In genomic region chr17:2042355-2042929, GRCh38 we compare ENCODE assay signal across 8 cellular contexts. TPM values are rescaled to one million over a fixed set of nuclear protein-coding genes. Genes with fewer than 3 reads are reported as not detected.
DNase-seq lines count a peak whose midpoint lies in the region; ATAC-seq and TF ChIP-seq lines count a peak whose summit lies in the region.

No MANE protein-coding gene starts in this region.

- H3K27me3 ChIP-seq in body of pancreas (no peaks in the 10 kb centered on the region), suprapubic skin (no peaks in the 10 kb centered on the region)

- no peak for TF ChIP-seq POLR2A in body of pancreas (IDR thresholded peaks at IDR 0.05)
- no peak for TF ChIP-seq POLR2A in suprapubic skin (IDR thresholded peaks at IDR 0.05)

- H3K36me3 ChIP-seq in body of pancreas (replicated peaks in 1 of 2; ENCODE audit: insufficient read depth in 1 of 2, low read depth in 2 of 2) (peaks cover 0 to 8% of the 10 kb centered on the region in 2 donors), suprapubic skin (peaks cover 20% of the 10 kb centered on the region)

- no peak for TF ChIP-seq EP300 in suprapubic skin (IDR thresholded peaks at IDR 0.05)

- H3K27ac ChIP-seq in body of pancreas (peak overlapping the region; percentile 74 to 90 (median 83)), suprapubic skin (peak overlapping the region; percentile 94)

- H3K9me3 ChIP-seq in body of pancreas (no peaks in the 10 kb centered on the region), suprapubic skin (no peaks in the 10 kb centered on the region)

- 19 to 20% methylated on average over 20 to 21 of the region's 21 CpGs for WGBS in body of pancreas, 2 donors
- WGBS in suprapubic skin: 13% methylated on average over 20 of the region's 21 CpGs

- DNase-seq in D341Med (ENCODE audit: low spot score) (peak; percentile 30), NCI-H1105 treated with DMSO at 0.1 percent for 48 hours (lab: John Stamatoyannopoulos, UW) (peak; percentile 17), body of pancreas (no peak), left colon (peak in 1 of 2 donors; percentile 36), suprapubic skin (ENCODE audit: low spot score in 2 of 2) (peak in 1 of 2 donors; percentile 59), activated gamma-delta T cell (lab: John Stamatoyannopoulos, UW) (no peak)

- ATAC-seq in body of pancreas: no peak
- peak; percentile 29 for ATAC-seq in left colon
- ATAC-seq in HG02973 (IDR thresholded peaks at IDR 0.05; ENCODE audit: unreplicated experiment): no peak
- ATAC-seq in GM19467 (IDR thresholded peaks at IDR 0.05; ENCODE audit: unreplicated experiment): no peak

- peaks cover 26% of the 10 kb centered on the region for H3K4me1 ChIP-seq in body of pancreas
- peaks cover 29% of the 10 kb centered on the region for H3K4me1 ChIP-seq in suprapubic skin

- intact Hi-C loops in body of pancreas (cut with DNase I): no loop called here
- intact Hi-C loops in left colon (cut with DNase I, micrococcal nuclease): no loop called here

- peak overlapping the region; percentile 50 to 90 for H3K4me3 ChIP-seq in body of pancreas
- peak overlapping the region; percentile 92 for H3K4me3 ChIP-seq in suprapubic skin

- TF ChIP-seq CTCF in body of pancreas (IDR thresholded peaks at IDR 0.05) (no peak), suprapubic skin (IDR thresholded peaks at IDR 0.05) (no peak)

RNA-seq across cellular contexts. Expression of gene OVCA2, which starts 0.6 kb away (rescaled TPM):
- total RNA-seq in body of pancreas (10 to 100 TPM; 17.1 to 36.3 TPM), left colon (10 to 100 TPM; 39.2 to 39.7 TPM), suprapubic skin (10 to 100 TPM; 36.6 to 51.5 (median 42.7) TPM)

RNA-seq across cellular contexts. Expression of gene HIC1, which starts 12.5 kb away (rescaled TPM):
- total RNA-seq in body of pancreas: 10 to 100 TPM in 1 of 2 donors, 1 to 10 TPM in 1; 9.6 to 18.1 TPM
- total RNA-seq in left colon: 10 to 100 TPM in 1 of 2 donors, 1 to 10 TPM in 1; 4.8 to 12.8 TPM
- 1 to 10 TPM; 2.7 to 9.5 (median 4.9) TPM for total RNA-seq in suprapubic skin

RNA-seq across cellular contexts. Expression of gene DPH1, which starts 12.5 kb away (rescaled TPM):
- total RNA-seq in body of pancreas: 10 to 100 TPM; 34.8 to 77.8 TPM
- 10 to 100 TPM; 31.2 to 35.1 TPM for total RNA-seq in left colon
- 100 to 1,000 TPM in 1 of 4 donors, 10 to 100 TPM in 3; 58.7 to 115 (median 66.3) TPM for total RNA-seq in suprapubic skin

RNA-seq across cellular contexts. Expression of gene RTN4RL1, which starts 17.3 kb away (rescaled TPM):
- total RNA-seq in body of pancreas (1 to 10 TPM; 3.1 to 3.6 TPM), left colon (under 1 TPM; 0.15 to 0.36 TPM), suprapubic skin (10 to 100 TPM; 16.4 to 24.8 (median 21.6) TPM)

Comparison
In these comparisons a context has a peak if more than half of its experiments do, and no peak if none do; other contexts are left out.
1. DNase-seq: peak in D341Med (single experiment) and NCI-H1105 treated with DMSO at 0.1 percent for 48 hours (single experiment); none in body of pancreas (0 of 4) and activated gamma-delta T cell (single experiment).